In genomic region chr6:17612048-17612447, GRCh38 we compare ENCODE assay signal across 17 cellular contexts. TPM values are rescaled to one million over a fixed set of nuclear protein-coding genes. Genes with fewer than 3 reads are reported as not detected.
DNase-seq lines count a peak whose midpoint lies in the region; ATAC-seq, FAIRE-seq and TF ChIP-seq lines count a peak whose summit lies in the region.
"Had no signal": no experiment of that assay in that cellular context is flagged by ENCODE, and none has a peak within 500 bp of the region (broad histone marks: within the 10 kb centered on the region; RNA-seq: fewer than 3 reads in every experiment).

No MANE protein-coding gene starts in this region.

- H2AFZ ChIP-seq in HepG2 (ENCODE audit: low read length) (no peak overlapping the region), H1 (ENCODE audit: low read length) (no peak overlapping the region)

- TF ChIP-seq CTCF in HepG2 (CRISPR knock-in tag; IDR thresholded peaks at IDR 0.05): no peak
- TF ChIP-seq CTCF in right lobe of liver (IDR thresholded peaks at IDR 0.05): no peak
- TF ChIP-seq CTCF in H1 (IDR thresholded peaks at IDR 0.05; ENCODE audit: control extremely low read depth in 1 of 3, insufficient read depth in 1 of 3, low read depth in 1 of 3, low read length in 3 of 3): no peak

- H3K4me1 ChIP-seq in HepG2 (ENCODE audit: insufficient read depth, low read length): peaks cover 31% of the 10 kb centered on the region
- peaks cover 0 to 40% (median 14%) of the 10 kb centered on the region in 4 donors for H3K4me1 ChIP-seq in right lobe of liver
- H3K4me1 ChIP-seq in H1 (replicated peaks in 1 of 4; ENCODE audit: control insufficient read depth in 3 of 4, insufficient read depth in 4 of 4, low read length in 3 of 4): no peaks in the 10 kb centered on the region
- no peaks in the 10 kb centered on the region for H3K4me1 ChIP-seq in SJCRH30
- H3K4me1 ChIP-seq: BE2C had no signal

- TF ChIP-seq RAD21 in HepG2 (CRISPR knock-in tag; IDR thresholded peaks at IDR 0.05): no peak
- no peak for TF ChIP-seq RAD21 in H1 (IDR thresholded peaks at IDR 0.05 in 1 of 2, conservative IDR thresholded peaks at IDR 0.05 in 1 of 2; ENCODE audit: low read depth in 2 of 2, low read length in 2 of 2)

- no peak overlapping the region for H2BK15ac ChIP-seq in H1 (ENCODE audit: low read length)

- FAIRE-seq in HepG2 (lab: Jason Lieb, UNC) (no peak), H1 (lab: Jason Lieb, UNC) (no peak)

- ATAC-seq in HepG2 (no peak), right lobe of liver (no peak)
- ATAC-seq in stimulated activated effector memory CD8-positive, alpha-beta T cell treated with anti-CD3 and anti-CD28 coated beads, Interleukin-12 subunit alpha, Interleukin-12 subunit beta, amount 100 ng/mL, for 72 hours: no peak
- ATAC-seq: Panc1 had no signal

- no peak overlapping the region for H3K9ac ChIP-seq in HepG2 (ENCODE audit: insufficient read depth, low read depth, low read length)
- no peak overlapping the region for H3K9ac ChIP-seq in H1 (replicated peaks in 1 of 4; ENCODE audit: extremely low read depth in 1 of 4, low read depth in 3 of 4, low read length in 3 of 4)

- H3K27ac ChIP-seq in HepG2 (ENCODE audit: extremely low read length, insufficient read depth, low read length) (peak overlapping the region; percentile 16), right lobe of liver (no peak overlapping the region), H1 (ENCODE audit: low read depth, low read length) (no peak overlapping the region), SJCRH30 (no peak overlapping the region)

- no peak overlapping the region for H3K4me3 Mint-ChIP-seq in stimulated activated effector memory CD8-positive, alpha-beta T cell treated with anti-CD3 and anti-CD28 coated beads, Interleukin-12 subunit alpha, Interleukin-12 subunit beta, amount 100 ng/mL, for 72 hours
- H3K4me3 Mint-ChIP-seq: H9, IgD-negative memory B cell had no signal

- no peaks in the 10 kb centered on the region for H3K79me1 ChIP-seq in H1 (ENCODE audit: low read depth, low read length)

- no peaks in the 10 kb centered on the region for H3K23me2 ChIP-seq in H1 (ENCODE audit: low read depth, low read length)

- no peak overlapping the region for H4K8ac ChIP-seq in H1 (ENCODE audit: extremely low read depth, insufficient read depth, low read length)

- H3K18ac ChIP-seq in H1 (ENCODE audit: extremely low read depth, low read length): no peak overlapping the region

- no TSS peak for BruUV-seq in HepG2 (replicated peaks; lab: Mats Ljungman, UMichigan)

- H3K4ac ChIP-seq in H1 (replicated peaks; ENCODE audit: insufficient read length, low read depth, low read length): no peak overlapping the region

- H3K9me3 Mint-ChIP-seq in stimulated activated effector memory CD8-positive, alpha-beta T cell treated with anti-CD3 and anti-CD28 coated beads, Interleukin-12 subunit alpha, Interleukin-12 subunit beta, amount 100 ng/mL, for 72 hours: no peaks in the 10 kb centered on the region
- H3K9me3 Mint-ChIP-seq: H9, IgD-negative memory B cell had no signal

- H3K36me3 ChIP-seq in HepG2 (replicated peaks in 1 of 2; ENCODE audit: control insufficient read depth in 1 of 2, insufficient read depth in 2 of 2, low read length in 2 of 2) (peaks cover 6 to 27% of the 10 kb centered on the region in 2 experiments; a peak in 4 of 5 replicates), right lobe of liver (peaks cover 0 to 12% (median 3%) of the 10 kb centered on the region in 4 donors), H1 (ENCODE audit: control insufficient read depth in 2 of 4, insufficient read depth in 4 of 4, low read length in 3 of 4) (peaks cover 3 to 26% (median 15%) of the 10 kb centered on the region in 4 experiments; a peak in 5 of 8 replicates), SJCRH30 (peaks cover 17% of the 10 kb centered on the region; the same call in 1 of the 2 replicates)

- no peak overlapping the region for H2BK12ac ChIP-seq in H1 (ENCODE audit: low read depth, low read length)

- TF ChIP-seq POLR2A in HepG2 (IDR thresholded peaks at IDR 0.05; ENCODE audit: insufficient read depth in 1 of 2, low read depth in 2 of 2, low read length in 2 of 2) (no peak), right lobe of liver (IDR thresholded peaks at IDR 0.05) (no peak), H1 (IDR thresholded peaks at IDR 0.05; ENCODE audit: control extremely low read depth in 1 of 2, low read depth in 2 of 2, low read length in 2 of 2) (no peak)

- peak overlapping the region; percentile 45 for H3K27ac Mint-ChIP-seq in stimulated activated effector memory CD8-positive, alpha-beta T cell treated with anti-CD3 and anti-CD28 coated beads, Interleukin-12 subunit alpha, Interleukin-12 subunit beta, amount 100 ng/mL, for 72 hours
- H3K27ac Mint-ChIP-seq: IgD-negative memory B cell had no signal

- POLR2A ChIA-PET in HepG2 (lab: Yijun Ruan, JAX): interaction anchor here (1.4 to 2.3 kb wide), 2 partner anchors 9 to 12 kb away, joined by 3 to 12 read pairs; partner anchors contain the start of gene FAM8A1
- POLR2A ChIA-PET in H1 (lab: Charles Lee; ENCODE audit: partially characterized antibody): interaction anchor here (1.0 to 1.9 kb wide), 4 partner anchors 9 to 14 kb away, joined by 3 to 10 read pairs (median 4); partner anchors contain the start of gene FAM8A1

- intact Hi-C loops in HepG2 (cut with micrococcal nuclease; ENCODE audit: unreplicated experiment): no loop called here
- intact Hi-C loops in right lobe of liver (cut with DNase I): no loop called here

- H3K27me3 ChIP-seq in HepG2 (ENCODE audit: control insufficient read depth in 1 of 2, insufficient read depth in 2 of 2, low read length in 2 of 2) (no peaks in the 10 kb centered on the region), right lobe of liver (no peaks in the 10 kb centered on the region), H1 (replicated peaks in 1 of 4; ENCODE audit: control insufficient read depth in 3 of 4, extremely low read depth in 1 of 4, insufficient read depth in 3 of 4, low read length in 3 of 4) (no peaks in the 10 kb centered on the region), SJCRH30 (no peaks in the 10 kb centered on the region)
- H3K27me3 ChIP-seq: BE2C had no signal

- in situ Hi-C loops in HepG2 (cut with HindIII; ENCODE audit: extremely low pct_ligation_motif_present, low pct_unique_long_range_greater_than_20kb) (no loop called here), SK-MEL-5 (cut with HindIII; ENCODE audit: low pct_unique_long_range_greater_than_20kb, low sequenced_read_pairs) (no loop called here)

- H4K5ac ChIP-seq in H1 (ENCODE audit: insufficient read length, low read depth, low read length): no peak overlapping the region

- no peak overlapping the region for H2AK5ac ChIP-seq in H1 (ENCODE audit: low read depth, low read length)

- DNase-seq in HepG2 (ENCODE audit: low spot score) (no peak), right lobe of liver (no peak), SK-MEL-5 (ENCODE audit: low read depth, low spot score) (peak; percentile 16), H1 (ENCODE audit: low read depth in 1 of 2, low spot score in 2 of 2) (no peak), SJCRH30 (no peak)
- no peak for DNase-seq in stimulated activated effector memory CD8-positive, alpha-beta T cell treated with anti-CD3 and anti-CD28 coated beads, Interleukin-12 subunit alpha, Interleukin-12 subunit beta, amount 100 ng/mL, for 72 hours (ENCODE audit: low spot score in 2 of 2)
- no peak for DNase-seq in stimulated activated CD8-positive, alpha-beta memory T cell treated with anti-CD3 and anti-CD28 coated beads, Interleukin-4, amount 100 ng/mL, for 48 hours
- DNase-seq: BE2C, EL, H9, NCI-H1417 treated with DMSO at 0.1 percent for 48 hours, NCI-H2029 treated with DMSO at 0.1 percent for 48 hours, NCI-H510A, NCI-H82, Right ventricle myocardium superior had no signal

- H3K56ac ChIP-seq in H1 (replicated peaks; ENCODE audit: insufficient read length, low read depth, low read length): no peak overlapping the region

- no peak overlapping the region for H2BK120ac ChIP-seq in H1 (replicated peaks; ENCODE audit: low read depth, low read length)

- no peak overlapping the region for H3K14ac ChIP-seq in H1 (ENCODE audit: insufficient read length)

- no peak overlapping the region for H4K91ac ChIP-seq in H1 (replicated peaks; ENCODE audit: insufficient read length, low read length)

- H3K79me2 ChIP-seq in HepG2 (ENCODE audit: insufficient read depth, low read length): no peaks in the 10 kb centered on the region
- no peaks in the 10 kb centered on the region for H3K79me2 ChIP-seq in H1 (ENCODE audit: control insufficient read depth in 1 of 2, insufficient read depth in 2 of 2, low read length in 2 of 2)

- H3K23ac ChIP-seq in H1 (ENCODE audit: insufficient read length): no peak overlapping the region

- H3K9me3 ChIP-seq in HepG2 (ENCODE audit: low read length): no peaks in the 10 kb centered on the region
- no peaks in the 10 kb centered on the region for H3K9me3 ChIP-seq in right lobe of liver
- no peaks in the 10 kb centered on the region for H3K9me3 ChIP-seq in H1 (ENCODE audit: insufficient read depth in 2 of 2, low read depth in 1 of 2, low read length in 1 of 2)
- H3K9me3 ChIP-seq in SJCRH30 (replicated peaks): no peaks in the 10 kb centered on the region
- H3K9me3 ChIP-seq: BE2C had no signal

- WGBS in HepG2 (ENCODE audit: low lambda C conversion rate): 89% methylated on average over 4 of the region's 4 CpGs
- 77% methylated on average over 4 of the region's 4 CpGs for WGBS in right lobe of liver (ENCODE audit: insufficient coverage, low coverage, low lambda C conversion rate, missing lambda C conversion rate)
- 94% methylated on average over 4 of the region's 4 CpGs; no CpG with 5 or more reads in 1 of the 2 experiments for WGBS in H1 (ENCODE audit: extremely low coverage in 1 of 2, insufficient coverage in 1 of 2, insufficient read length in 1 of 2, insufficient replicate concordance in 2 of 2, low coverage in 1 of 2, low lambda C conversion rate in 2 of 2, missing lambda C conversion rate in 1 of 2), 2 experiments

- TF ChIP-seq EP300 in HepG2 (IDR thresholded peaks at IDR 0.05; ENCODE audit: low read depth in 2 of 2, low read length in 2 of 2) (no peak), HepG2 (CRISPR knock-in tag; IDR thresholded peaks at IDR 0.05; ENCODE audit: borderline replicate concordance) (no peak), H1 (IDR thresholded peaks at IDR 0.05; ENCODE audit: borderline replicate concordance in 1 of 2, low read depth in 2 of 2, low read length in 2 of 2) (no peak)

- H3K4me3 ChIP-seq in HepG2 (replicated peaks in 1 of 3; ENCODE audit: insufficient read depth in 1 of 3, low read depth in 2 of 3, low read length in 3 of 3): no peak overlapping the region
- no peak overlapping the region for H3K4me3 ChIP-seq in right lobe of liver
- no peak overlapping the region for H3K4me3 ChIP-seq in H1 (ENCODE audit: extremely low read depth in 1 of 4, insufficient read depth in 2 of 4, low read depth in 3 of 4, low read length in 4 of 4)
- no peak overlapping the region for H3K4me3 ChIP-seq in SJCRH30

- peaks cover 78% of the 10 kb centered on the region for H3K36me3 Mint-ChIP-seq in stimulated activated effector memory CD8-positive, alpha-beta T cell treated with anti-CD3 and anti-CD28 coated beads, Interleukin-12 subunit alpha, Interleukin-12 subunit beta, amount 100 ng/mL, for 72 hours

- H2BK20ac ChIP-seq in H1 (ENCODE audit: low read length): no peak overlapping the region

- H3K4me2 ChIP-seq in HepG2 (ENCODE audit: low read depth, low read length): no peak overlapping the region
- no peak overlapping the region for H3K4me2 ChIP-seq in H1 (ENCODE audit: insufficient read depth in 1 of 2, low read depth in 2 of 2, low read length in 2 of 2)

- H4K20me1 ChIP-seq in HepG2 (ENCODE audit: insufficient read depth, low read length) (no peaks in the 10 kb centered on the region), H1 (replicated peaks in 1 of 2; ENCODE audit: control insufficient read depth in 1 of 2, insufficient read depth in 2 of 2, low read length in 2 of 2) (peaks cover 0 to 2% of the 10 kb centered on the region in 2 experiments)

- no peak overlapping the region for H2BK5ac ChIP-seq in H1 (ENCODE audit: low read depth, low read length)

- peaks cover 2% of the 10 kb centered on the region for H3K4me1 Mint-ChIP-seq in stimulated activated effector memory CD8-positive, alpha-beta T cell treated with anti-CD3 and anti-CD28 coated beads, Interleukin-12 subunit alpha, Interleukin-12 subunit beta, amount 100 ng/mL, for 72 hours
- H3K4me1 Mint-ChIP-seq: H9 had no signal

- CTCF ChIA-PET in HepG2 (lab: Yijun Ruan, JAX; ENCODE audit: low intra/inter-chr PET ratio, low total read pairs) (no interaction called here), H1 (lab: Charles Lee; ENCODE audit: partially characterized antibody) (interaction anchor here (0.6 to 1.0 kb wide), 2 partner anchors 11 to 50 kb away, joined by 3 to 4 read pairs; no protein-coding TSS in a partner anchor)

RNA-seq across cellular contexts. Expression of gene FAM8A1, which starts 11.9 kb away (rescaled TPM):
- total RNA-seq in HepG2 (2016; rRNA removed; fragmentation: Illumina TruSeq; extraction: Trizol) (30.5 and 30.6 TPM in 2 replicates), right lobe of liver (10 to 100 TPM; 27.5 to 51.4 (median 41.3) TPM)
- 3.0 and 3.3 TPM in 2 replicates for total RNA-seq in HepG2 (2016; cell fraction: cytosol; rRNA removed; fragmentation: Illumina TruSeq; extraction: Trizol; ENCODE audit: low read depth)
- 29.7 and 31.0 TPM in 2 replicates for total RNA-seq in HepG2 (2016; cell fraction: insoluble cytoplasmic fraction; rRNA removed; fragmentation: Illumina TruSeq; extraction: Trizol)
- 17.3 and 20.5 TPM in 2 replicates for total RNA-seq in HepG2 (2016; cell fraction: membrane; rRNA removed; fragmentation: Illumina TruSeq; extraction: Trizol)
- 40.8 and 45.3 TPM in 2 replicates for total RNA-seq in HepG2 (2016; cell fraction: nucleus; rRNA removed; fragmentation: Illumina TruSeq; extraction: Trizol)
- polyA plus RNA-seq in HepG2 (2011; rRNA removed) (26.8 and 34.3 TPM in 2 replicates), H1 (2011; rRNA removed) (2.3 and 3.4 TPM in 2 replicates)
- polyA plus RNA-seq in HepG2 (2011; cell fraction: cytosol; rRNA removed): 10.2 and 16.1 TPM in 2 replicates
- 20.7 and 23.0 TPM in 2 replicates for polyA plus RNA-seq in HepG2 (2011; cell fraction: nucleus; rRNA removed)
- polyA plus RNA-seq in HepG2 (2012): 26.2 and 26.3 TPM in 2 replicates
- 3.3 and 3.4 TPM in 2 replicates for polyA plus RNA-seq in HepG2 (2016; cell fraction: cytosol; fragmentation: Illumina TruSeq; extraction: Trizol; ENCODE audit: low read depth)
- polyA plus RNA-seq in HepG2 (2016; cell fraction: insoluble cytoplasmic fraction; fragmentation: Illumina TruSeq; extraction: Trizol; ENCODE audit: low read depth): 34.2 and 34.3 TPM in 2 replicates
- polyA plus RNA-seq in HepG2 (2016; cell fraction: membrane; fragmentation: Illumina TruSeq; extraction: Trizol; ENCODE audit: low read depth): 11.2 and 13.0 TPM in 2 replicates
- 62.0 and 64.0 TPM in 2 replicates for polyA plus RNA-seq in HepG2 (2016; cell fraction: nucleus; fragmentation: Illumina TruSeq; extraction: Trizol; ENCODE audit: insufficient read depth, low read depth)
- polyA minus RNA-seq in HepG2 (2011; rRNA and poly(A)+ RNA removed; ENCODE audit: low replicate concordance): 3.3 and 10.1 TPM in 2 replicates
- polyA minus RNA-seq in HepG2 (2011; cell fraction: cytosol; rRNA and poly(A)+ RNA removed): 26.5 and 26.9 TPM in 2 replicates
- 27.8 and 28.6 TPM in 2 replicates for polyA minus RNA-seq in HepG2 (2011; cell fraction: nucleus; rRNA and poly(A)+ RNA removed)
- 26.2 and 27.8 TPM in 2 replicates for total RNA-seq in SK-MEL-5 (2014; rRNA removed; shearing (Covaris generic))
- polyA plus RNA-seq in SK-MEL-5 (2015; cell fraction: cytosol; rRNA removed): 19.4 and 26.0 TPM in 2 replicates
- 31.4 and 35.9 TPM in 2 replicates for polyA plus RNA-seq in SK-MEL-5 (2015; cell fraction: nucleus; rRNA removed)
- 8.8 and 9.2 TPM in 2 replicates for total RNA-seq in H1 (2021; fragmentation: NEBNext Ultra II Directional; extraction: Animal tissue kit (Norgen Biotek cat#: 25700))
- polyA plus RNA-seq in H1 (2011; cell fraction: cytosol; rRNA removed): 3.8 TPM
- polyA plus RNA-seq in H1 (2011; cell fraction: nucleus; rRNA removed): 2.0 TPM
- 2.7 to 5.3 TPM (median 3.2 TPM) in 4 replicates for polyA plus RNA-seq in H1 (2012, experiment 1 of 2)
- polyA plus RNA-seq in H1 (2012, experiment 2 of 2): 0.66 TPM
- polyA plus RNA-seq in H1 (2013, experiment 1 of 2): 8.1 TPM
- 9.0 TPM for polyA plus RNA-seq in H1 (2013, experiment 2 of 2)
- 2.3 and 4.2 TPM in 2 replicates for polyA minus RNA-seq in H1 (2011; rRNA and poly(A)+ RNA removed)
- 5.1 TPM for polyA minus RNA-seq in H1 (2011; cell fraction: cytosol; rRNA and poly(A)+ RNA removed)
- 4.7 TPM for polyA minus RNA-seq in H1 (2011; cell fraction: nucleus; rRNA and poly(A)+ RNA removed)
- total RNA-seq in SJCRH30 (2014; rRNA removed; shearing (Covaris generic)): 8.7 and 9.4 TPM in 2 replicates

Comparison
In these comparisons a context has a peak if more than half of its experiments do, and no peak if none do; other contexts are left out.
1. Of the 41 proteins assayed by ChIP-seq in both HepG2 and H1: peak only in HepG2: none; only in H1: none; in both: POLR2AphosphoS5; in neither: 40.